13 cellular contexts compared by ENCODE assay signal in genomic region chr14:35196571-35196970, GRCh38.
DNase-seq lines count a peak whose midpoint lies in the region; ATAC-seq and TF ChIP-seq lines count a peak whose summit lies in the region.
"Had no signal": no experiment of that assay in that cellular context is flagged by ENCODE, and none has a peak within 500 bp of the region (broad histone marks: within the 10 kb centered on the region; RNA-seq: fewer than 3 reads in every experiment).

No MANE protein-coding gene starts in this region.

- H3K4me1 Mint-ChIP-seq in CD8-positive, alpha-beta memory T cell, result peaks cover 20 to 39% (median 29%) of the 10 kb centered on the region in 3 donors
- peaks cover 30% of the 10 kb centered on the region for H3K4me1 Mint-ChIP-seq in activated T-helper 17 cell treated with anti-CD3 and anti-CD28 coated beads, Interleukin-2, amount 50 U/mL, for 72 hours

- peak overlapping the region; percentile 19 to 90 (median 72) for H3K27ac Mint-ChIP-seq in CD8-positive, alpha-beta memory T cell
- peak overlapping the region; percentile 63 for H3K27ac Mint-ChIP-seq in activated T-helper 17 cell treated with anti-CD3 and anti-CD28 coated beads, Interleukin-2, amount 50 U/mL, for 72 hours

- no peak overlapping the region for H3K4me3 ChIP-seq in CD8-positive, alpha-beta memory T cell (ENCODE audit: low read length)
- no peak overlapping the region for H3K4me3 ChIP-seq in left ventricle myocardium inferior
- no peak overlapping the region for H3K4me3 ChIP-seq in WERI-Rb-1 (ENCODE audit: low read depth, low read length)
- H3K4me3 ChIP-seq: lung had no signal

- H3K27me3 Mint-ChIP-seq in CD8-positive, alpha-beta memory T cell, result no peaks in the 10 kb centered on the region
- no peaks in the 10 kb centered on the region for H3K27me3 Mint-ChIP-seq in activated T-helper 17 cell treated with anti-CD3 and anti-CD28 coated beads, Interleukin-2, amount 50 U/mL, for 72 hours

- H3K4me3 Mint-ChIP-seq in CD8-positive, alpha-beta memory T cell, result peak overlapping the region in 1 of 7 donors; percentile 15
- peak overlapping the region; percentile 44 for H3K4me3 Mint-ChIP-seq in activated T-helper 17 cell treated with anti-CD3 and anti-CD28 coated beads, Interleukin-2, amount 50 U/mL, for 72 hours

- no peak for DNase-seq in CD8-positive, alpha-beta memory T cell
- DNase-seq in left colon (no peak), left ventricle myocardium superior (no peak), left ventricle myocardium inferior (no peak), WERI-Rb-1 (no peak)
- DNase-seq: NCI-H1092; NCI-H748 treated with DMSO at 0.1 percent for 48 hours; stimulated activated CD4-positive, alpha-beta T cell treated with anti-CD3 and anti-CD28 coated beads, Interleukin-2, amount 100 ng/mL, for 24 hours; stimulated activated naive CD8-positive, alpha-beta T cell treated with anti-CD3 and anti-CD28 coated beads, Interleukin-15, Interleukin-2, amounts not matched to agents 100 U/mL and 50 U/mL, for 24 hours had no signal

- H3K36me3 Mint-ChIP-seq in CD8-positive, alpha-beta memory T cell, result peaks cover 8 to 23% (median 20%) of the 10 kb centered on the region in 3 donors
- peaks cover 35% of the 10 kb centered on the region for H3K36me3 Mint-ChIP-seq in activated T-helper 17 cell treated with anti-CD3 and anti-CD28 coated beads, Interleukin-2, amount 50 U/mL, for 72 hours (ENCODE audit: low read depth)

- no peaks in the 10 kb centered on the region for H3K9me3 ChIP-seq in CD8-positive, alpha-beta memory T cell (ENCODE audit: low read length)
- H3K9me3 ChIP-seq in left ventricle myocardium inferior (replicated peaks), result peaks cover 5% of the 10 kb centered on the region
- H3K9me3 ChIP-seq in WERI-Rb-1 (ENCODE audit: severe bottlenecking), result no peaks in the 10 kb centered on the region

- ATAC-seq in GM18861 (IDR thresholded peaks at IDR 0.05; ENCODE audit: unreplicated experiment) (peak; percentile 60), left colon (peak; percentile 41), left ventricle myocardium superior (no peak)
- peak; percentile 71 for ATAC-seq in activated T-helper 17 cell treated with anti-CD3 and anti-CD28 coated beads, Interleukin-2, amount 50 U/mL, for 72 hours (replicated peaks)

- H3K27ac ChIP-seq in CD8-positive, alpha-beta memory T cell (ENCODE audit: low read depth, low read length), result no peak overlapping the region
- H3K27ac ChIP-seq in left ventricle myocardium inferior (replicated peaks) (no peak overlapping the region), WERI-Rb-1 (no peak overlapping the region)
- H3K27ac ChIP-seq: parathyroid adenoma had no signal

- no peaks in the 10 kb centered on the region for H3K27me3 ChIP-seq in CD8-positive, alpha-beta memory T cell (ENCODE audit: insufficient read depth, low read length, poor library complexity, severe bottlenecking)
- no peaks in the 10 kb centered on the region for H3K27me3 ChIP-seq in left ventricle myocardium inferior (ENCODE audit: low read depth)
- H3K27me3 ChIP-seq in WERI-Rb-1 (ENCODE audit: insufficient read depth, low read depth, severe bottlenecking), result no peaks in the 10 kb centered on the region

- intact Hi-C loops in left colon (cut with DNase I, micrococcal nuclease) (no loop called here), left ventricle myocardium superior (cut with micrococcal nuclease) (no loop called here), left ventricle myocardium inferior (cut with micrococcal nuclease) (no loop called here)

- POLR2A ChIA-PET in CD8-positive, alpha-beta memory T cell (lab: Charles Lee), result no interaction called here

- H3K36me3 ChIP-seq in CD8-positive, alpha-beta memory T cell (ENCODE audit: insufficient read depth, low read length), result no peaks in the 10 kb centered on the region
- H3K36me3 ChIP-seq in left ventricle myocardium inferior (peaks cover 6% of the 10 kb centered on the region), WERI-Rb-1 (no peaks in the 10 kb centered on the region)

- peaks cover 10% of the 10 kb centered on the region for H3K4me1 ChIP-seq in CD8-positive, alpha-beta memory T cell (ENCODE audit: insufficient read depth, low read length)
- no peaks in the 10 kb centered on the region for H3K4me1 ChIP-seq in left ventricle myocardium inferior

- no peaks in the 10 kb centered on the region for H3K9me3 Mint-ChIP-seq in CD8-positive, alpha-beta memory T cell
- H3K9me3 Mint-ChIP-seq in activated T-helper 17 cell treated with anti-CD3 and anti-CD28 coated beads, Interleukin-2, amount 50 U/mL, for 72 hours, result no peaks in the 10 kb centered on the region

- CTCF ChIA-PET in CD8-positive, alpha-beta memory T cell (lab: Charles Lee), result no interaction called here

- TF ChIP-seq CTCF in left ventricle myocardium inferior (IDR thresholded peaks at IDR 0.05; ENCODE audit: borderline replicate concordance) (no peak), WERI-Rb-1 (IDR thresholded peaks at IDR 0.05; ENCODE audit: low read depth, low read length) (no peak)
